In genomic region chr2:26356771-26357170, GRCh38 we compare ENCODE assay signal across 1 cellular context.
TF ChIP-seq lines count a peak whose summit lies in the region.

No MANE protein-coding gene starts in this region.

TF ChIP-seq in HCT116, 20 proteins besides CTCF, POLR2A, EP300 and RAD21 (continued from another document):
- TF ChIP-seq REST (IDR thresholded peaks at IDR 0.05; ENCODE audit: low read depth): no peak
- no peak for TF ChIP-seq TCF7L2 (IDR thresholded peaks at IDR 0.05; ENCODE audit: borderline replicate concordance, extremely low read depth, insufficient read depth, insufficient read length)
- TF ChIP-seq EZH2phosphoT487 (IDR thresholded peaks at IDR 0.05; ENCODE audit: borderline replicate concordance): no peak
- no peak for TF ChIP-seq ATF3 (IDR thresholded peaks at IDR 0.05)
- TF ChIP-seq CBX3 (IDR thresholded peaks at IDR 0.05; ENCODE audit: low read depth): no peak
- no peak for TF ChIP-seq FOSL1 (IDR thresholded peaks at IDR 0.05; ENCODE audit: low read depth)
- no peak for TF ChIP-seq ZFX (IDR thresholded peaks at IDR 0.05)
- no peak for TF ChIP-seq YY1 (IDR thresholded peaks at IDR 0.05; ENCODE audit: extremely low read depth, insufficient replicate concordance, low read depth, low read length)
- no peak for TF ChIP-seq ZNF274 (IDR thresholded peaks at IDR 0.05; ENCODE audit: low read depth, low read length)
- no peak for TF ChIP-seq EGR1 (IDR thresholded peaks at IDR 0.05; ENCODE audit: low read depth)
- no peak for TF ChIP-seq SRF (IDR thresholded peaks at IDR 0.05; ENCODE audit: low read depth)
- no peak for TF ChIP-seq SIN3A (IDR thresholded peaks at IDR 0.05; ENCODE audit: low read depth)
- no peak for TF ChIP-seq EZH2 (IDR thresholded peaks at IDR 0.05)
- TF ChIP-seq CEBPB (IDR thresholded peaks at IDR 0.05; ENCODE audit: low read depth): no peak
- no peak for TF ChIP-seq ELF1 (IDR thresholded peaks at IDR 0.05; ENCODE audit: borderline replicate concordance, low read depth)
- TF ChIP-seq JUND (IDR thresholded peaks at IDR 0.05): no peak
